Comparison of ENCODE assay signal across 1 cellular context in the genomic region with DNA sequence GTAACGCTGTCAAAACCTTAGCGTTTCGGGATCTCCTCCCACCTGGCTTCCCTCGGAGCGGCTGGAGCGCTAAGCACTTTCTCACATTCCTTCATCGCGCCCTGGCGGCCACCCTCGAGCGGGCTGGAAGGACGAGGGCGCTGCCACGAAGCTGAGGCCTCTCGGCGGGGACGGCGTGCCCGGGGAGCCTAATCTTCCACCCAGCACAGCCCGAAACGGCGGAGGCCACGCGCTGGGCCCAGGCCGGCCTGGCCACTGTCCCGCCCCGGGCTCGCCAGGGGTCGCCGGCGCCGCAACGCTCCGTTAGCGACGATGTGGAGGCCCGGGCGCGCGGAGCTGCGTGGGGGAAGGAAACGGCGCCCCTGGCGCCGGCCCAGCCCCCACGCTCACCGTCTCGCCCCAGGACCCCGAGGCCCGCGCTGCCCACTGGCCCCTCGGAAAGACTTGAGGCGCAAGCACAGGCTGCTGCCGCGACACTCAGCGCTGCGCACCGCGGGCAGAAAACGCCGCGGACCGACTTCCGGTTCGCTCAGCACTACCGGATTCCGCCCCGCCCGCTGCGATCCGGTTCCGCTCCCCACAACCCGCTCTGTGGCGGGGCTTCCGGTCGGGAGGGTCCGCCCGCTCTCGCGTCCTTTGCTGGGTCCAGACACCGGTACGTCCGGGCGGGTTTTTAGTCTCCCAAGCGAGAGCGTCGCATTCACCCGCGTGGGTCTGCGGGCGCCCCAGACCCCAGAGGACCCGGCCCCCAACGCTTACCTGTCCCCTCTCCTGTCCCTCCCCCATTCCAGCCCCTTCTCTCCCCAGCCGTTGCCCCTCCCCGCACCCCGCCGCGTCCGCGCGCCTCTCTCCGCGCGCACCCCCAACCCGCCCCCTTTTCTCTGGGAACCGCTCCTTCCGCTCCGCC.
A peak's percentile ranks its signal among the peaks of the same experiment; 100 is the strongest.
TF ChIP-seq lines count a peak whose summit lies in the region.

A gene with protein sequence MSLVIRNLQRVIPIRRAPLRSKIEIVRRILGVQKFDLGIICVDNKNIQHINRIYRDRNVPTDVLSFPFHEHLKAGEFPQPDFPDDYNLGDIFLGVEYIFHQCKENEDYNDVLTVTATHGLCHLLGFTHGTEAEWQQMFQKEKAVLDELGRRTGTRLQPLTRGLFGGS (plus strand): TSS at position 582 of the 907 bp plus-strand sequence. CDS start 572 bp downstream, outside the sequence.

TF ChIP-seq in K562, 482 proteins besides CTCF, POLR2A, EP300 and RAD21 (continued from another document and continues in another):
- TF ChIP-seq, protein P1, sequence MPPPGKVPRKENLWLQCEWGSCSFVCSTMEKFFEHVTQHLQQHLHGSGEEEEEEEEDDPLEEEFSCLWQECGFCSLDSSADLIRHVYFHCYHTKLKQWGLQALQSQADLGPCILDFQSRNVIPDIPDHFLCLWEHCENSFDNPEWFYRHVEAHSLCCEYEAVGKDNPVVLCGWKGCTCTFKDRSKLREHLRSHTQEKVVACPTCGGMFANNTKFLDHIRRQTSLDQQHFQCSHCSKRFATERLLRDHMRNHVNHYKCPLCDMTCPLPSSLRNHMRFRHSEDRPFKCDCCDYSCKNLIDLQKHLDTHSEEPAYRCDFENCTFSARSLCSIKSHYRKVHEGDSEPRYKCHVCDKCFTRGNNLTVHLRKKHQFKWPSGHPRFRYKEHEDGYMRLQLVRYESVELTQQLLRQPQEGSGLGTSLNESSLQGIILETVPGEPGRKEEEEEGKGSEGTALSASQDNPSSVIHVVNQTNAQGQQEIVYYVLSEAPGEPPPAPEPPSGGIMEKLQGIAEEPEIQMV (tag; conservative IDR thresholded peaks at IDR 0.05; ENCODE audit: low read depth) = 0 out of 2 replicates have a peak, but pooled peaks have one; percentile 16
- TF ChIP-seq, protein P2, sequence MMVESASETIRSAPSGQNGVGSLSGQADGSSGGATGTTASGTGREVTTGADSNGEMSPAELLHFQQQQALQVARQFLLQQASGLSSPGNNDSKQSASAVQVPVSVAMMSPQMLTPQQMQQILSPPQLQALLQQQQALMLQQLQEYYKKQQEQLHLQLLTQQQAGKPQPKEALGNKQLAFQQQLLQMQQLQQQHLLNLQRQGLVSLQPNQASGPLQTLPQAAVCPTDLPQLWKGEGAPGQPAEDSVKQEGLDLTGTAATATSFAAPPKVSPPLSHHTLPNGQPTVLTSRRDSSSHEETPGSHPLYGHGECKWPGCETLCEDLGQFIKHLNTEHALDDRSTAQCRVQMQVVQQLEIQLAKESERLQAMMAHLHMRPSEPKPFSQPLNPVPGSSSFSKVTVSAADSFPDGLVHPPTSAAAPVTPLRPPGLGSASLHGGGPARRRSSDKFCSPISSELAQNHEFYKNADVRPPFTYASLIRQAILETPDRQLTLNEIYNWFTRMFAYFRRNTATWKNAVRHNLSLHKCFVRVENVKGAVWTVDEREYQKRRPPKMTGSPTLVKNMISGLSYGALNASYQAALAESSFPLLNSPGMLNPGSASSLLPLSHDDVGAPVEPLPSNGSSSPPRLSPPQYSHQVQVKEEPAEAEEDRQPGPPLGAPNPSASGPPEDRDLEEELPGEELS (CRISPR knock-in tag; IDR thresholded peaks at IDR 0.05; ENCODE audit: borderline replicate concordance) = peak; percentile 92; the same call in 1 of the 2 replicates
- TF ChIP-seq ZBED1 (IDR thresholded peaks at IDR 0.05) (no peak), NCOA1 (IDR thresholded peaks at IDR 0.05; ENCODE audit: low read depth) (peak; percentile 94), PHTF2 (CRISPR knock-in tag; IDR thresholded peaks at IDR 0.05) (no peak), WHSC1 (IDR thresholded peaks at IDR 0.05; ENCODE audit: low read length) (no peak), ZNF140 (CRISPR knock-in tag; IDR thresholded peaks at IDR 0.05) (no peak), PHF8 (IDR thresholded peaks at IDR 0.05; ENCODE audit: borderline replicate concordance, low read length) (peak; percentile 96), ETV1 (tag; conservative IDR thresholded peaks at IDR 0.05; ENCODE audit: low read depth) (peak; percentile 96), ZNF274 (IDR thresholded peaks at IDR 0.05; ENCODE audit: borderline replicate concordance, low read depth, low read length) (no peak), XRCC5 (IDR thresholded peaks at IDR 0.05; ENCODE audit: low read depth, low read length) (peak; percentile 94; the same call in 1 of the 2 replicates), MCM7 (IDR thresholded peaks at IDR 0.05) (no peak), HNRNPL (IDR thresholded peaks at IDR 0.05; ENCODE audit: low read depth, low read length) (no peak; the same call in 1 of the 2 replicates), GATA2 (CRISPR knock-in tag; IDR thresholded peaks at IDR 0.05) (no peak), CBX2 (IDR thresholded peaks at IDR 0.05; ENCODE audit: insufficient read depth, low read length, poor library complexity, severe bottlenecking) (no peak), ZNF77 (CRISPR knock-in tag; IDR thresholded peaks at IDR 0.05) (no peak), KAT8 (IDR thresholded peaks at IDR 0.05; ENCODE audit: low read depth) (no peak), CCAR2 (IDR thresholded peaks at IDR 0.05; ENCODE audit: low read depth, low read length) (no peak), RBBP5 (IDR thresholded peaks at IDR 0.05; ENCODE audit: borderline replicate concordance, insufficient read depth, low read length, poor library complexity, severe bottlenecking) (peak; percentile 100), MCM5 (IDR thresholded peaks at IDR 0.05; ENCODE audit: low read depth) (no peak), ZNF133 (CRISPR knock-in tag; IDR thresholded peaks at IDR 0.05) (no peak), JUNB (CRISPR knock-in tag; conservative IDR thresholded peaks at IDR 0.05) (no peak), ZBTB17 (CRISPR knock-in tag; IDR thresholded peaks at IDR 0.05) (peak; percentile 79; the same call in 1 of the 2 replicates), SP2 (IDR thresholded peaks at IDR 0.05; ENCODE audit: extremely low read depth, low read depth, low read length, poor library complexity, severe bottlenecking) (no peak), MTA3 (IDR thresholded peaks at IDR 0.05; ENCODE audit: borderline replicate concordance) (peak; percentile 96; the same call in 1 of the 2 replicates), ETS2 (tag; IDR thresholded peaks at IDR 0.05; ENCODE audit: borderline replicate concordance, poor library complexity, severe bottlenecking) (peak; percentile 54), HMGN3 (IDR thresholded peaks at IDR 0.05; ENCODE audit: borderline replicate concordance, extremely low read depth, insufficient read length, low read depth, low read length) (peak; percentile 96), ZNF146 (CRISPR knock-in tag; IDR thresholded peaks at IDR 0.05; ENCODE audit: unreplicated experiment) (no peak), ZZZ3 (IDR thresholded peaks at IDR 0.05) (no peak), CCNT2 (IDR thresholded peaks at IDR 0.05; ENCODE audit: borderline replicate concordance, extremely low read depth, insufficient read length, low read depth, low read length) (peak; percentile 93), IFI16 (CRISPR knock-in tag; IDR thresholded peaks at IDR 0.05) (no peak), STAT5A (IDR thresholded peaks at IDR 0.05; ENCODE audit: borderline replicate concordance, low read length) (no peak), POLR2AphosphoS2 (IDR thresholded peaks at IDR 0.05; ENCODE audit: low read length) (peak; percentile 76; the same call in 1 of the 2 replicates), NBN (IDR thresholded peaks at IDR 0.05; ENCODE audit: low read depth) (0 out of 2 replicates have a peak, but pooled peaks have one; percentile 66), CEBPB (tag; IDR thresholded peaks at IDR 0.05) (no peak)
- TF ChIP-seq, protein P3, sequence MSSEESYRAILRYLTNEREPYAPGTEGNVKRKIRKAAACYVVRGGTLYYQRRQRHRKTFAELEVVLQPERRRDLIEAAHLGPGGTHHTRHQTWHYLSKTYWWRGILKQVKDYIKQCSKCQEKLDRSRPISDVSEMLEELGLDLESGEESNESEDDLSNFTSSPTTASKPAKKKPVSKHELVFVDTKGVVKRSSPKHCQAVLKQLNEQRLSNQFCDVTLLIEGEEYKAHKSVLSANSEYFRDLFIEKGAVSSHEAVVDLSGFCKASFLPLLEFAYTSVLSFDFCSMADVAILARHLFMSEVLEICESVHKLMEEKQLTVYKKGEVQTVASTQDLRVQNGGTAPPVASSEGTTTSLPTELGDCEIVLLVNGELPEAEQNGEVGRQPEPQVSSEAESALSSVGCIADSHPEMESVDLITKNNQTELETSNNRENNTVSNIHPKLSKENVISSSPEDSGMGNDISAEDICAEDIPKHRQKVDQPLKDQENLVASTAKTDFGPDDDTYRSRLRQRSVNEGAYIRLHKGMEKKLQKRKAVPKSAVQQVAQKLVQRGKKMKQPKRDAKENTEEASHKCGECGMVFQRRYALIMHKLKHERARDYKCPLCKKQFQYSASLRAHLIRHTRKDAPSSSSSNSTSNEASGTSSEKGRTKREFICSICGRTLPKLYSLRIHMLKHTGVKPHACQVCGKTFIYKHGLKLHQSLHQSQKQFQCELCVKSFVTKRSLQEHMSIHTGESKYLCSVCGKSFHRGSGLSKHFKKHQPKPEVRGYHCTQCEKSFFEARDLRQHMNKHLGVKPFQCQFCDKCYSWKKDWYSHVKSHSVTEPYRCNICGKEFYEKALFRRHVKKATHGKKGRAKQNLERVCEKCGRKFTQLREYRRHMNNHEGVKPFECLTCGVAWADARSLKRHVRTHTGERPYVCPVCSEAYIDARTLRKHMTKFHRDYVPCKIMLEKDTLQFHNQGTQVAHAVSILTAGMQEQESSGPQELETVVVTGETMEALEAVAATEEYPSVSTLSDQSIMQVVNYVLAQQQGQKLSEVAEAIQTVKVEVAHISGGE (CRISPR knock-in tag; IDR thresholded peaks at IDR 0.05) = peak; percentile 95 to 99 (median 99)
- TF ChIP-seq, protein P4, sequence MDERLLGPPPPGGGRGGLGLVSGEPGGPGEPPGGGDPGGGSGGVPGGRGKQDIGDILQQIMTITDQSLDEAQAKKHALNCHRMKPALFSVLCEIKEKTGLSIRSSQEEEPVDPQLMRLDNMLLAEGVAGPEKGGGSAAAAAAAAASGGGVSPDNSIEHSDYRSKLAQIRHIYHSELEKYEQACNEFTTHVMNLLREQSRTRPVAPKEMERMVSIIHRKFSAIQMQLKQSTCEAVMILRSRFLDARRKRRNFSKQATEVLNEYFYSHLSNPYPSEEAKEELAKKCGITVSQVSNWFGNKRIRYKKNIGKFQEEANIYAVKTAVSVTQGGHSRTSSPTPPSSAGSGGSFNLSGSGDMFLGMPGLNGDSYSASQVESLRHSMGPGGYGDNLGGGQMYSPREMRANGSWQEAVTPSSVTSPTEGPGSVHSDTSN (CRISPR knock-in tag; IDR thresholded peaks at IDR 0.05; ENCODE audit: low read depth) = no peak
- TF ChIP-seq, protein P4 (tag; conservative IDR thresholded peaks at IDR 0.05; ENCODE audit: low read depth) = no peak
- TF ChIP-seq, protein P5, sequence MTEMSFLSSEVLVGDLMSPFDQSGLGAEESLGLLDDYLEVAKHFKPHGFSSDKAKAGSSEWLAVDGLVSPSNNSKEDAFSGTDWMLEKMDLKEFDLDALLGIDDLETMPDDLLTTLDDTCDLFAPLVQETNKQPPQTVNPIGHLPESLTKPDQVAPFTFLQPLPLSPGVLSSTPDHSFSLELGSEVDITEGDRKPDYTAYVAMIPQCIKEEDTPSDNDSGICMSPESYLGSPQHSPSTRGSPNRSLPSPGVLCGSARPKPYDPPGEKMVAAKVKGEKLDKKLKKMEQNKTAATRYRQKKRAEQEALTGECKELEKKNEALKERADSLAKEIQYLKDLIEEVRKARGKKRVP (CRISPR knock-in tag; IDR thresholded peaks at IDR 0.05) = 0 out of 2 replicates have a peak, but pooled peaks have one; percentile 4
- TF ChIP-seq, protein P6, sequence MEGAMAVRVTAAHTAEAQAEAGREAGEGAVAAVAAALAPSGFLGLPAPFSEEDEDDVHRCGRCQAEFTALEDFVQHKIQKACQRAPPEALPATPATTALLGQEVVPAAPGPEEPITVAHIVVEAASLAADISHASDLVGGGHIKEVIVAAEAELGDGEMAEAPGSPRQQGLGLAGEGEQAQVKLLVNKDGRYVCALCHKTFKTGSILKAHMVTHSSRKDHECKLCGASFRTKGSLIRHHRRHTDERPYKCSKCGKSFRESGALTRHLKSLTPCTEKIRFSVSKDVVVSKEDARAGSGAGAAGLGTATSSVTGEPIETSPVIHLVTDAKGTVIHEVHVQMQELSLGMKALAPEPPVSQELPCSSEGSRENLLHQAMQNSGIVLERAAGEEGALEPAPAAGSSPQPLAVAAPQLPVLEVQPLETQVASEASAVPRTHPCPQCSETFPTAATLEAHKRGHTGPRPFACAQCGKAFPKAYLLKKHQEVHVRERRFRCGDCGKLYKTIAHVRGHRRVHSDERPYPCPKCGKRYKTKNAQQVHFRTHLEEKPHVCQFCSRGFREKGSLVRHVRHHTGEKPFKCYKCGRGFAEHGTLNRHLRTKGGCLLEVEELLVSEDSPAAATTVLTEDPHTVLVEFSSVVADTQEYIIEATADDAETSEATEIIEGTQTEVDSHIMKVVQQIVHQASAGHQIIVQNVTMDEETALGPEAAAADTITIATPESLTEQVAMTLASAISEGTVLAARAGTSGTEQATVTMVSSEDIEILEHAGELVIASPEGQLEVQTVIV (CRISPR knock-in tag; IDR thresholded peaks at IDR 0.05; ENCODE audit: borderline replicate concordance) = no peak
- TF ChIP-seq, protein P7, sequence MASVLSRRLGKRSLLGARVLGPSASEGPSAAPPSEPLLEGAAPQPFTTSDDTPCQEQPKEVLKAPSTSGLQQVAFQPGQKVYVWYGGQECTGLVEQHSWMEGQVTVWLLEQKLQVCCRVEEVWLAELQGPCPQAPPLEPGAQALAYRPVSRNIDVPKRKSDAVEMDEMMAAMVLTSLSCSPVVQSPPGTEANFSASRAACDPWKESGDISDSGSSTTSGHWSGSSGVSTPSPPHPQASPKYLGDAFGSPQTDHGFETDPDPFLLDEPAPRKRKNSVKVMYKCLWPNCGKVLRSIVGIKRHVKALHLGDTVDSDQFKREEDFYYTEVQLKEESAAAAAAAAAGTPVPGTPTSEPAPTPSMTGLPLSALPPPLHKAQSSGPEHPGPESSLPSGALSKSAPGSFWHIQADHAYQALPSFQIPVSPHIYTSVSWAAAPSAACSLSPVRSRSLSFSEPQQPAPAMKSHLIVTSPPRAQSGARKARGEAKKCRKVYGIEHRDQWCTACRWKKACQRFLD (CRISPR knock-in tag; IDR thresholded peaks at IDR 0.05) = peak; percentile 93
- TF ChIP-seq, protein P8, sequence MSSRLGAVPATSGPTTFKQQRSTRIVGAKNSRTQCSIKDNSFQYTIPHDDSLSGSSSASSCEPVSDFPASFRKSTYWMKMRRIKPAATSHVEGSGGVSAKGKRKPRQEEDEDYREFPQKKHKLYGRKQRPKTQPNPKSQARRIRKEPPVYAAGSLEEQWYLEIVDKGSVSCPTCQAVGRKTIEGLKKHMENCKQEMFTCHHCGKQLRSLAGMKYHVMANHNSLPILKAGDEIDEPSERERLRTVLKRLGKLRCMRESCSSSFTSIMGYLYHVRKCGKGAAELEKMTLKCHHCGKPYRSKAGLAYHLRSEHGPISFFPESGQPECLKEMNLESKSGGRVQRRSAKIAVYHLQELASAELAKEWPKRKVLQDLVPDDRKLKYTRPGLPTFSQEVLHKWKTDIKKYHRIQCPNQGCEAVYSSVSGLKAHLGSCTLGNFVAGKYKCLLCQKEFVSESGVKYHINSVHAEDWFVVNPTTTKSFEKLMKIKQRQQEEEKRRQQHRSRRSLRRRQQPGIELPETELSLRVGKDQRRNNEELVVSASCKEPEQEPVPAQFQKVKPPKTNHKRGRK (tag; IDR thresholded peaks at IDR 0.05) = no peak
